Comparison of ENCODE assay signal across 8 cellular contexts in the genomic region with DNA sequence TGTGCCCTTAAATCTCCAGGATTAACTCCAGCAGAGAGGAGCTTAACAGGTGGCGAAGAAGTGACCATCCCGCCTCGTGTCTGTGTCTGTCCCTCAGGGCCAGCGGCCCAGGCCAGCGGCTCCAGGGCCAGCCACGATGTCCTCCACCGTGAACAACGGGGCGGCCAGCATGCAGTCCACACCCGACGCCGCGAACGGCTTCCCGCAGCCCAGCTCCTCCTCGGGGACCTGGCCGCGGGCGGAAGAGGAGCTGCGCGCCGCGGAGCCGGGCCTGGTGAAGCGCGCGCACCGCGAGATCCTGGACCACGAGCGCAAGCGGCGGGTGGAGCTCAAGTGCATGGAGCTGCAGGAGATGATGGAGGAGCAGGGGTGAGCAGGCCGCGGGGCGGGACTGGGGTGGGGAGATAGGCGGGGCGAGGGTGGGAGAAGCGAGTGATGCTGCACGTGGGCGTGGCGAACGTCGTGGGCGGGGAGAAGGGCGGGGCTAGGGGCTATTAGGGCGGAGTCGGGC. TPM values are rescaled to one million over a fixed set of nuclear protein-coding genes. Genes with fewer than 3 reads are reported as not detected.
DNase-seq lines count a peak whose midpoint lies in the region; ATAC-seq and TF ChIP-seq lines count a peak whose summit lies in the region.

No MANE protein-coding gene starts in this region.

- no peaks in the 10 kb centered on the region for H3K4me1 ChIP-seq in A673 (ENCODE audit: insufficient read depth, low read length, poor library complexity, severe bottlenecking)

- peaks cover 2% of the 10 kb centered on the region for H3K36me3 Mint-ChIP-seq in effector memory CD8-positive, alpha-beta T cell (ENCODE audit: insufficient read depth)
- H3K36me3 Mint-ChIP-seq in mesothelial cell of epicardium, result no peaks in the 10 kb centered on the region

- no peak overlapping the region for H3K27ac Mint-ChIP-seq in effector memory CD8-positive, alpha-beta T cell
- H3K27ac Mint-ChIP-seq in mesothelial cell of epicardium, result no peak overlapping the region

- no peaks in the 10 kb centered on the region for H3K9me3 Mint-ChIP-seq in effector memory CD8-positive, alpha-beta T cell
- H3K9me3 Mint-ChIP-seq in mesothelial cell of epicardium, result no peaks in the 10 kb centered on the region

- CTCF ChIA-PET in A673 (lab: Charles Lee), result interaction anchor here (0.6 kb wide), 1 partner anchor 28 kb away, joined by 3 read pairs; no protein-coding TSS in a partner anchor

- ATAC-seq in GM19438 (IDR thresholded peaks at IDR 0.05; ENCODE audit: low read depth, unreplicated experiment), result peak; percentile 81
- ATAC-seq in effector memory CD8-positive, alpha-beta T cell (replicated peaks), result peak; percentile 67

- peak; percentile 90 for DNase-seq in A673 (ENCODE audit: low spot score)
- DNase-seq in NCI-H526 (lab: John Stamatoyannopoulos, UW), result peak; percentile 89 to 98
- peak; percentile 10 for DNase-seq in activated CD8-positive, alpha-beta memory T cell treated with anti-CD3 and anti-CD28 coated beads, Interleukin-2, amount 50 U/mL, for 1 hour (ENCODE audit: extremely low read depth)
- DNase-seq in effector memory CD8-positive, alpha-beta T cell, result peak; percentile 25 to 35 (median 25)
- DNase-seq in mesothelial cell of epicardium (ENCODE audit: low spot score in 2 of 2, unreplicated experiment in 2 of 2), result peak; percentile 69 to 80
- DNase-seq in stimulated activated CD8-positive, alpha-beta memory T cell treated with anti-CD3 and anti-CD28 coated beads, Interleukin-2, amount 100 ng/mL, for 48 hours (ENCODE audit: low read depth in 2 of 2), result peak; percentile 67 to 83
- DNase-seq in NCI-H2227 (lab: John Stamatoyannopoulos, UW; ENCODE audit: unreplicated experiment), result no peak

- no TSS peak for BruUV-seq in A673 (replicated peaks; lab: Mats Ljungman, UMichigan)

- peak overlapping the region; percentile 37 for H3K4me3 ChIP-seq in A673 (ENCODE audit: low read depth, low read length, poor library complexity, severe bottlenecking)

- no peaks in the 10 kb centered on the region for H3K9me3 ChIP-seq in A673 (ENCODE audit: low read depth, low read length, poor library complexity, severe bottlenecking)

- TF ChIP-seq CTCF in A673 (conservative IDR thresholded peaks at IDR 0.05; ENCODE audit: low read depth, low read length) (no peak), mesothelial cell of epicardium (IDR thresholded peaks at IDR 0.05; ENCODE audit: unreplicated experiment) (no peak)

- H3K27me3 Mint-ChIP-seq in effector memory CD8-positive, alpha-beta T cell, result peaks cover 59 to 84% of the 10 kb centered on the region in 2 donors
- peaks cover 45% of the 10 kb centered on the region for H3K27me3 Mint-ChIP-seq in mesothelial cell of epicardium (ENCODE audit: low read depth)

- peak overlapping the region; percentile 53 to 56 for H3K4me3 Mint-ChIP-seq in effector memory CD8-positive, alpha-beta T cell
- peak overlapping the region; percentile 46 for H3K4me3 Mint-ChIP-seq in mesothelial cell of epicardium

- no peak overlapping the region for H3K27ac ChIP-seq in A673 (ENCODE audit: low read depth, low read length, poor library complexity, severe bottlenecking)

- POLR2A ChIA-PET in A673 (lab: Charles Lee; ENCODE audit: low non-redundant PET), result interaction anchor here (0.7 kb wide), 1 partner anchor 604 kb away, joined by 10 read pairs; no protein-coding TSS in a partner anchor

- H3K36me3 ChIP-seq in A673 (ENCODE audit: insufficient read depth, low read length, poor library complexity, severe bottlenecking), result no peaks in the 10 kb centered on the region

- intact Hi-C loops in A673 (cut with micrococcal nuclease; ENCODE audit: unreplicated experiment), result no loop called here

- H3K27me3 ChIP-seq in A673 (replicated peaks; ENCODE audit: insufficient read depth, low read depth, low read length, poor library complexity), result peaks cover 4% of the 10 kb centered on the region

- H3K4me1 Mint-ChIP-seq in effector memory CD8-positive, alpha-beta T cell (ENCODE audit: low read depth in 2 of 2), result no peaks in the 10 kb centered on the region
- peaks cover 25% of the 10 kb centered on the region for H3K4me1 Mint-ChIP-seq in mesothelial cell of epicardium

RNA-seq across cellular contexts. Expression of a gene that starts 33.3 kb away (rescaled TPM):
- 1.7 and 1.8 TPM in 2 replicates for total RNA-seq in A673 (2021)
- 6.9 to 8.2 TPM (median 7.7 TPM) in 3 replicates for total RNA-seq in mesothelial cell of epicardium
